1 cellular context compared by ENCODE assay signal in the genomic region with DNA sequence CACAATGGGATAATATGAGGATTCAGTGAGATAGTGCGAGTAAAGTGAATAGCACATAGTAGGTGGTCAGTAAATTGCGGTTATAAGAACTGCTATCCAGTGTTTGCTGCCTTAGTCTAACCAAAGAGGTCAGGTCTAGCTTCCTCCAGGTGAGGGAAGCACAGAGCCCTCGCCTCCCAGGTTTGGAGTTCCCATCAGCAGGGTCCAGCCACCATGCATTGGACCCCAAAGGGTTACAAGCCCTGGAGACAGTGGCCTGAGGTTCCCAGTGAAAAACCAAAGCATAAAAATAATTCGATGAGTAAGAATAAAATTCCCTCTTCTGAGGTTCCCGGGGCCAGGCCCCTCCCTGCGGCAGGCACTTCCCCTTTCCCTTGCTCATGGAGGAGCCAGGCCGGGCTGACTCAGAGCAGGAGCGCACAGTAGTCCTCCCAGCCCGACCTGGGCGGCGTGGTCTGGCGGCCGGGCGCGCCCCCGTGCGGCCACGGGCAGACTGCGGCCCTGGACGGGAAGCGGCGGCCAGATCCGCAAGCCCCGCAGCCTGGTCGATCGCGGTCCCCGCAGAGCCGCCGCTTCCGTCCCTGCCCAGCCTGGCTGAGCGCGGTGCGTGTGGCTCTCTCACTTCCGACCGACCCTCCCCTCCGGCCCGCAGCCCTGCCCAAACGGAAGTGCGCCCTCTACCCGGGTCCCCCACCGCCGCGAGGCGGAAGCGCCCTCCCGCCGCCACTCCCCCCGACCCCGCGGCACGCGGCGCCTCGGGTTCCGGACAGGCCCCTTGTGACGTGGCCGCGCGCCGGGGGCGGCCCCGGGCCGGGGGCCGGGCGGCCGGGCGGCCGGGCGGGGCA.
TF ChIP-seq lines count a peak whose summit lies in the region.

Gene SLC39A13, plus strand, starts transcription at position 845 of the 845 bp plus-strand sequence. CDS start 1,505 bp downstream, outside the sequence.

TF ChIP-seq in K562, 482 proteins besides CTCF, POLR2A, EP300 and RAD21 (continues in another document):
- TF ChIP-seq ZNF407 (IDR thresholded peaks at IDR 0.05; ENCODE audit: low read depth) (no peak), CBX2 (IDR thresholded peaks at IDR 0.05; ENCODE audit: insufficient read depth, low read length, poor library complexity, severe bottlenecking) (no peak), TEAD4 (IDR thresholded peaks at IDR 0.05; ENCODE audit: low read length) (no peak), TEAD4 (CRISPR knock-in tag; IDR thresholded peaks at IDR 0.05; ENCODE audit: borderline replicate concordance) (no peak), GABPA (tag; conservative IDR thresholded peaks at IDR 0.05; ENCODE audit: low read depth) (peak; percentile 100), ZC3H11A (IDR thresholded peaks at IDR 0.05; ENCODE audit: low read depth, low read length) (peak; percentile 28; the same call in 1 of the 2 replicates), ZFX (CRISPR knock-in tag; IDR thresholded peaks at IDR 0.05) (peak; percentile 89), ZZZ3 (IDR thresholded peaks at IDR 0.05) (no peak), SMARCE1 (IDR thresholded peaks at IDR 0.05) (peak; percentile 80; the same call in 1 of the 2 replicates), ZKSCAN3 (CRISPR knock-in tag; IDR thresholded peaks at IDR 0.05) (no peak), PURB (CRISPR knock-in tag; IDR thresholded peaks at IDR 0.05; ENCODE audit: low read depth) (no peak), ZNF561 (CRISPR knock-in tag; conservative IDR thresholded peaks at IDR 0.05) (no peak), KDM5B (IDR thresholded peaks at IDR 0.05; ENCODE audit: insufficient replicate concordance, low read depth, low read length) (no peak), PHTF2 (CRISPR knock-in tag; IDR thresholded peaks at IDR 0.05) (no peak), TBL1XR1 (IDR thresholded peaks at IDR 0.05; ENCODE audit: low read length in 2 of 2) (peak; percentile 31 to 49; a peak in 3 of 4 replicates), TCF7 (IDR thresholded peaks at IDR 0.05; ENCODE audit: borderline replicate concordance) (0 out of 2 replicates have a peak, but pooled peaks have one; percentile 44), MAFK (IDR thresholded peaks at IDR 0.05; ENCODE audit: low read length) (no peak), TGIF2 (CRISPR knock-in tag; IDR thresholded peaks at IDR 0.05) (no peak), TSHZ1 (CRISPR knock-in tag; IDR thresholded peaks at IDR 0.05) (no peak), NR2C1 (IDR thresholded peaks at IDR 0.05) (no peak), NR2C1 (tag; IDR thresholded peaks at IDR 0.05) (no peak), HMGN3 (IDR thresholded peaks at IDR 0.05; ENCODE audit: borderline replicate concordance, extremely low read depth, insufficient read length, low read depth, low read length) (peak; percentile 91), ZNF174 (CRISPR knock-in tag; IDR thresholded peaks at IDR 0.05) (no peak), CBX1 (IDR thresholded peaks at IDR 0.05; ENCODE audit: low read depth) (peak; percentile 71), PCBP1 (IDR thresholded peaks at IDR 0.05; ENCODE audit: low read depth, low read length, poor library complexity, severe bottlenecking) (peak; percentile 83), ZBTB17 (CRISPR knock-in tag; IDR thresholded peaks at IDR 0.05) (peak; percentile 80), VEZF1 (CRISPR knock-in tag; IDR thresholded peaks at IDR 0.05) (peak; percentile 96), KDM2B (CRISPR knock-in tag; IDR thresholded peaks at IDR 0.05) (no peak), HOMEZ (CRISPR knock-in tag; IDR thresholded peaks at IDR 0.05) (no peak), C11orf30 (IDR thresholded peaks at IDR 0.05; ENCODE audit: low read depth) (peak; percentile 87), ZNF785 (CRISPR knock-in tag; IDR thresholded peaks at IDR 0.05) (no peak), ZNF263 (CRISPR knock-in tag; IDR thresholded peaks at IDR 0.05; ENCODE audit: borderline replicate concordance) (peak; percentile 100)
- TF ChIP-seq, protein P1, sequence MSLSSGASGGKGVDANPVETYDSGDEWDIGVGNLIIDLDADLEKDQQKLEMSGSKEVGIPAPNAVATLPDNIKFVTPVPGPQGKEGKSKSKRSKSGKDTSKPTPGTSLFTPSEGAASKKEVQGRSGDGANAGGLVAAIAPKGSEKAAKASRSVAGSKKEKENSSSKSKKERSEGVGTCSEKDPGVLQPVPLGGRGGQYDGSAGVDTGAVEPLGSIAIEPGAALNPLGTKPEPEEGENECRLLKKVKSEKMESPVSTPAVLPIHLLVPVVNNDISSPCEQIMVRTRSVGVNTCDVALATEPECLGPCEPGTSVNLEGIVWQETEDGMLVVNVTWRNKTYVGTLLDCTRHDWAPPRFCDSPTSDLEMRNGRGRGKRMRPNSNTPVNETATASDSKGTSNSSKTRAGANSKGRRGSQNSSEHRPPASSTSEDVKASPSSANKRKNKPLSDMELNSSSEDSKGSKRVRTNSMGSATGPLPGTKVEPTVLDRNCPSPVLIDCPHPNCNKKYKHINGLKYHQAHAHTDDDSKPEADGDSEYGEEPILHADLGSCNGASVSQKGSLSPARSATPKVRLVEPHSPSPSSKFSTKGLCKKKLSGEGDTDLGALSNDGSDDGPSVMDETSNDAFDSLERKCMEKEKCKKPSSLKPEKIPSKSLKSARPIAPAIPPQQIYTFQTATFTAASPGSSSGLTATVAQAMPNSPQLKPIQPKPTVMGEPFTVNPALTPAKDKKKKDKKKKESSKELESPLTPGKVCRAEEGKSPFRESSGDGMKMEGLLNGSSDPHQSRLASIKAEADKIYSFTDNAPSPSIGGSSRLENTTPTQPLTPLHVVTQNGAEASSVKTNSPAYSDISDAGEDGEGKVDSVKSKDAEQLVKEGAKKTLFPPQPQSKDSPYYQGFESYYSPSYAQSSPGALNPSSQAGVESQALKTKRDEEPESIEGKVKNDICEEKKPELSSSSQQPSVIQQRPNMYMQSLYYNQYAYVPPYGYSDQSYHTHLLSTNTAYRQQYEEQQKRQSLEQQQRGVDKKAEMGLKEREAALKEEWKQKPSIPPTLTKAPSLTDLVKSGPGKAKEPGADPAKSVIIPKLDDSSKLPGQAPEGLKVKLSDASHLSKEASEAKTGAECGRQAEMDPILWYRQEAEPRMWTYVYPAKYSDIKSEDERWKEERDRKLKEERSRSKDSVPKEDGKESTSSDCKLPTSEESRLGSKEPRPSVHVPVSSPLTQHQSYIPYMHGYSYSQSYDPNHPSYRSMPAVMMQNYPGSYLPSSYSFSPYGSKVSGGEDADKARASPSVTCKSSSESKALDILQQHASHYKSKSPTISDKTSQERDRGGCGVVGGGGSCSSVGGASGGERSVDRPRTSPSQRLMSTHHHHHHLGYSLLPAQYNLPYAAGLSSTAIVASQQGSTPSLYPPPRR (CRISPR knock-in tag; IDR thresholded peaks at IDR 0.05; ENCODE audit: borderline replicate concordance): peak; percentile 96; the same call in 1 of the 2 replicates
- TF ChIP-seq, protein P2, sequence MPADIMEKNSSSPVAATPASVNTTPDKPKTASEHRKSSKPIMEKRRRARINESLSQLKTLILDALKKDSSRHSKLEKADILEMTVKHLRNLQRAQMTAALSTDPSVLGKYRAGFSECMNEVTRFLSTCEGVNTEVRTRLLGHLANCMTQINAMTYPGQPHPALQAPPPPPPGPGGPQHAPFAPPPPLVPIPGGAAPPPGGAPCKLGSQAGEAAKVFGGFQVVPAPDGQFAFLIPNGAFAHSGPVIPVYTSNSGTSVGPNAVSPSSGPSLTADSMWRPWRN (IDR thresholded peaks at IDR 0.05; ENCODE audit: low read depth): no peak
- TF ChIP-seq, protein P3, sequence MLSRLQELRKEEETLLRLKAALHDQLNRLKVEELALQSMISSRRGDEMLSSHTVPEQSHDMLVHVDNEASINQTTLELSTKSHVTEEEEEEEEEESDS (CRISPR knock-in tag; IDR thresholded peaks at IDR 0.05): no peak
